34 cellular contexts compared by ENCODE assay signal in genomic region chr2:187369471-187369870, GRCh38.
"Had no signal": no experiment of that assay in that cellular context is flagged by ENCODE, and none has a peak within 500 bp of the region (broad histone marks: within the 10 kb centered on the region; RNA-seq: fewer than 3 reads in every experiment).

No MANE protein-coding gene starts in this region.

- H3K27me3 ChIP-seq: breast epithelium, dorsolateral prefrontal cortex, neutrophil, right lobe of liver, thyroid gland, upper lobe of right lung had no signal

- DNase-seq: activated CD4-positive, alpha-beta memory T cell treated with anti-CD3 and anti-CD28 coated beads for 36 hours; activated CD4-positive, alpha-beta T cell treated with anti-CD3 and anti-CD28 coated beads, Interleukin-2, amount 10 ng/mL, durations not matched to agents 24 days and 14 days; activated CD4-positive, CD25-positive, alpha-beta regulatory T cell treated with anti-CD3 and anti-CD28 coated beads, Interleukin-2, amount 50 U/mL, for 72 hours; activated CD8-positive, alpha-beta memory T cell treated with anti-CD3 and anti-CD28 coated beads, Interleukin-2, amount 50 U/mL, for 48 hours; activated gamma-delta T cell treated with Interleukin-2 at 50 U/mL for 16 hours; activated naive CD4-positive, alpha-beta T cell treated with anti-CD3 and anti-CD28 coated beads, Interleukin-2, amount 50 U/mL, for 16 hours; activated T-cell treated with anti-CD3 and anti-CD28 coated beads, Interleukin-2, amount 50 U/mL, for 4 hours; amygdala; dorsolateral prefrontal cortex; effector memory CD4-positive, alpha-beta T cell; erythroblast; glutamatergic neuron; hypothalamus; immature natural killer cell; kidney; left colon; naive B cell; nephron progenitor cell; right lobe of liver; stimulated activated CD4-positive, alpha-beta T cell treated with anti-CD3 and anti-CD28 coated beads, Interleukin-12 subunit alpha, Interleukin-12 subunit beta, amount 100 ng/mL, for 4 hours; stimulated activated CD4-positive, alpha-beta T cell treated with anti-CD3 and anti-CD28 coated beads, Interleukin-4, amount 100 ng/mL, for 1 hour; stimulated activated naive CD8-positive, alpha-beta T cell treated with anti-CD3 and anti-CD28 coated beads, Interleukin-15, Interleukin-2, amounts not matched to agents 100 U/mL and 50 U/mL, for 24 hours; substantia nigra; T-helper 17 cell; T1000; thyroid gland; upper lobe of right lung; WERI-Rb-1 had no signal

- H3K36me3 Mint-ChIP-seq: activated CD4-positive, alpha-beta memory T cell treated with anti-CD3 and anti-CD28 coated beads for 36 hours; immature natural killer cell; naive B cell had no signal

- H3K4me1 Mint-ChIP-seq: activated CD4-positive, alpha-beta T cell treated with anti-CD3 and anti-CD28 coated beads, Interleukin-2, amount 10 ng/mL, durations not matched to agents 24 days and 14 days; activated T-helper 17 cell treated with anti-CD3 and anti-CD28 coated beads, Interleukin-2, amount 50 U/mL, for 72 hours; central memory CD8-positive, alpha-beta T cell; immature natural killer cell; mesothelial cell of epicardium; naive B cell; T-helper 17 cell had no signal

- H3K4me3 Mint-ChIP-seq: activated CD4-positive, alpha-beta memory T cell treated with anti-CD3 and anti-CD28 coated beads for 36 hours; activated CD4-positive, alpha-beta T cell treated with anti-CD3 and anti-CD28 coated beads, Interleukin-2, amount 10 ng/mL, durations not matched to agents 24 days and 14 days; activated T-cell treated with anti-CD3 and anti-CD28 coated beads, Interleukin-2, amount 50 U/mL, for 4 hours; activated T-helper 17 cell treated with anti-CD3 and anti-CD28 coated beads, Interleukin-2, amount 50 U/mL, for 72 hours; central memory CD8-positive, alpha-beta T cell; immature natural killer cell; mesothelial cell of epicardium; naive B cell; nephron progenitor cell; T-helper 17 cell had no signal

- ATAC-seq: activated T-cell treated with anti-CD3 and anti-CD28 coated beads, Interleukin-2, amount 50 U/mL, for 4 hours; activated T-helper 17 cell treated with anti-CD3 and anti-CD28 coated beads, Interleukin-2, amount 50 U/mL, for 72 hours; left colon; right lobe of liver; stimulated activated naive CD8-positive, alpha-beta T cell treated with anti-CD3 and anti-CD28 coated beads, Interleukin-15, Interleukin-2, amounts not matched to agents 100 U/mL and 50 U/mL, for 24 hours; T-helper 17 cell; upper lobe of right lung had no signal

- H3K36me3 ChIP-seq: breast epithelium, neutrophil, right lobe of liver, thyroid gland, upper lobe of right lung, WERI-Rb-1 had no signal

- H3K27ac Mint-ChIP-seq: activated CD4-positive, alpha-beta memory T cell treated with anti-CD3 and anti-CD28 coated beads for 36 hours; activated CD4-positive, alpha-beta T cell treated with anti-CD3 and anti-CD28 coated beads, Interleukin-2, amount 10 ng/mL, durations not matched to agents 24 days and 14 days; activated T-helper 17 cell treated with anti-CD3 and anti-CD28 coated beads, Interleukin-2, amount 50 U/mL, for 72 hours; immature natural killer cell; mesothelial cell of epicardium; naive B cell; nephron progenitor cell; T-helper 17 cell had no signal

- H3K4me3 ChIP-seq: breast epithelium, dorsolateral prefrontal cortex, right lobe of liver, skin epidermis, thyroid gland, upper lobe of right lung had no signal

- H3K27me3 Mint-ChIP-seq: activated CD4-positive, alpha-beta memory T cell treated with anti-CD3 and anti-CD28 coated beads for 36 hours; activated CD4-positive, alpha-beta T cell treated with anti-CD3 and anti-CD28 coated beads, Interleukin-2, amount 10 ng/mL, durations not matched to agents 24 days and 14 days; activated T-helper 17 cell treated with anti-CD3 and anti-CD28 coated beads, Interleukin-2, amount 50 U/mL, for 72 hours; central memory CD8-positive, alpha-beta T cell; naive B cell; T-helper 17 cell had no signal

- H3K9me3 Mint-ChIP-seq: activated CD4-positive, alpha-beta memory T cell treated with anti-CD3 and anti-CD28 coated beads for 36 hours; activated CD4-positive, alpha-beta T cell treated with anti-CD3 and anti-CD28 coated beads, Interleukin-2, amount 10 ng/mL, durations not matched to agents 24 days and 14 days; activated T-helper 17 cell treated with anti-CD3 and anti-CD28 coated beads, Interleukin-2, amount 50 U/mL, for 72 hours; nephron progenitor cell had no signal
